37 cellular contexts compared by ENCODE assay signal in genomic region chr5:10232386-10232785, GRCh38.
"Had no signal": no experiment of that assay in that cellular context is flagged by ENCODE, and none has a peak within 500 bp of the region (broad histone marks: within the 10 kb centered on the region; RNA-seq: fewer than 3 reads in every experiment).

No MANE protein-coding gene starts in this region.

- H3K27ac Mint-ChIP-seq: activated B cell treated with CpG ODN at 0.5 μM for 24 hours; activated CD4-positive, alpha-beta memory T cell treated with anti-CD3 and anti-CD28 coated beads for 36 hours; activated naive CD4-positive, alpha-beta T cell treated with anti-CD3 and anti-CD28 coated beads for 36 hours; activated naive CD4-positive, alpha-beta T cell treated with anti-CD3 and anti-CD28 coated beads, Interleukin-2, amount 50 U/mL, for 72 hours; activated T-helper 1 cell treated with anti-CD3 and anti-CD28 coated beads, Interleukin-12 subunit alpha, Interleukin-12 subunit beta, Interleukin-2, Interleukin-4 antibody, amounts not matched to agents 30 ng/mL and 10 ng/mL and 1 ng/mL, durations not matched to agents 14 hours and 24 hours and 36 hours; brain; T-cell had no signal

- H3K4me3 ChIP-seq: adrenal gland, MG63, Peyer's patch had no signal

- H3K9me3 Mint-ChIP-seq: activated B cell treated with CpG ODN at 0.5 μM for 24 hours; activated CD4-positive, alpha-beta memory T cell treated with anti-CD3 and anti-CD28 coated beads for 36 hours; activated naive CD4-positive, alpha-beta T cell treated with anti-CD3 and anti-CD28 coated beads for 36 hours; activated naive CD4-positive, alpha-beta T cell treated with anti-CD3 and anti-CD28 coated beads, Interleukin-2, amount 50 U/mL, for 72 hours; activated T-cell treated with anti-CD3 and anti-CD28 coated beads, Interleukin-2, amount 50 U/mL, for 4 hours; activated T-helper 1 cell treated with anti-CD3 and anti-CD28 coated beads, Interleukin-12 subunit alpha, Interleukin-12 subunit beta, Interleukin-2, Interleukin-4 antibody, amounts not matched to agents 30 ng/mL and 10 ng/mL and 1 ng/mL, durations not matched to agents 14 hours and 24 hours and 36 hours; brain; T-cell had no signal

- H3K9me3 ChIP-seq: adrenal gland, MG63, Peyer's patch had no signal

- H3K27ac ChIP-seq: adrenal gland, Peyer's patch, VCaP had no signal

- H3K27me3 ChIP-seq: adrenal gland, MG63, Peyer's patch had no signal

- H3K4me1 Mint-ChIP-seq: activated B cell treated with CpG ODN at 0.5 μM for 24 hours, T-cell had no signal

- DNase-seq: activated B cell treated with CpG ODN at 0.5 μM for 24 hours; activated CD4-positive, alpha-beta memory T cell treated with anti-CD3 and anti-CD28 coated beads for 36 hours; activated CD4-positive, alpha-beta T cell treated with anti-CD3 and anti-CD28 coated beads for 4 hours; activated CD4-positive, alpha-beta T cell treated with anti-CD3 and anti-CD28 coated beads, Interleukin-2, amount 50 U/mL, for 1 hour; activated CD4-positive, CD25-positive, alpha-beta regulatory T cell treated with anti-CD3 and anti-CD28 coated beads, Interleukin-2, amount 50 U/mL, for 72 hours; activated CD8-positive, alpha-beta memory T cell treated with anti-CD3 and anti-CD28 coated beads, Interleukin-2, amount 50 U/mL, for 4 hours; activated gamma-delta T cell treated with Interleukin-2 at 50 U/mL for 16 hours; activated naive CD4-positive, alpha-beta T cell treated with anti-CD3 and anti-CD28 coated beads for 36 hours; activated T-cell treated with anti-CD3 and anti-CD28 coated beads for 4 hours; activated T-cell treated with anti-CD3 and anti-CD28 coated beads, Interleukin-2, amount 50 U/mL, for 4 hours; adrenal gland; caudate nucleus; Kasumi-1; KG1; MG63; NCI-H1048; NCI-H1105 treated with DMSO at 0.1 percent for 48 hours; NCI-H1436; NCI-H1694; NCI-H1930; NCI-H2081 treated with DMSO at 0.1 percent for 48 hours; NCI-H226; NCI-H446 treated with DMSO at 0.1 percent for 48 hours; NCI-H524; NCI-H69; PC-3; Peyer's patch; RPMI8226; SIG-M5; T-cell; T-helper 2 cell; T-helper 9 cell had no signal

- ATAC-seq: activated naive CD4-positive, alpha-beta T cell treated with anti-CD3 and anti-CD28 coated beads, Interleukin-2, amount 50 U/mL, for 72 hours; activated T-cell treated with anti-CD3 and anti-CD28 coated beads, Interleukin-2, amount 50 U/mL, for 4 hours; PC-3; Right ventricle myocardium inferior; T-cell had no signal

- H3K27me3 Mint-ChIP-seq: activated B cell treated with CpG ODN at 0.5 μM for 24 hours; activated CD4-positive, alpha-beta memory T cell treated with anti-CD3 and anti-CD28 coated beads for 36 hours; brain; T-cell had no signal

- H3K4me3 Mint-ChIP-seq: activated B cell treated with CpG ODN at 0.5 μM for 24 hours; activated CD4-positive, alpha-beta memory T cell treated with anti-CD3 and anti-CD28 coated beads for 36 hours; activated naive CD4-positive, alpha-beta T cell treated with anti-CD3 and anti-CD28 coated beads for 36 hours; activated T-cell treated with anti-CD3 and anti-CD28 coated beads, Interleukin-2, amount 50 U/mL, for 4 hours; activated T-helper 1 cell treated with anti-CD3 and anti-CD28 coated beads, Interleukin-12 subunit alpha, Interleukin-12 subunit beta, Interleukin-2, Interleukin-4 antibody, amounts not matched to agents 30 ng/mL and 10 ng/mL and 1 ng/mL, durations not matched to agents 14 hours and 24 hours and 36 hours; brain; T-cell had no signal

- H3K4me1 ChIP-seq: adrenal gland, Peyer's patch had no signal
